8 cellular contexts compared by ENCODE assay signal in genomic region chr2:102619414-102620319, GRCh38. TPM values are rescaled to one million over a fixed set of nuclear protein-coding genes. Genes with fewer than 3 reads are reported as not detected.
DNase-seq lines count a peak whose midpoint lies in the region; ATAC-seq lines count a peak whose summit lies in the region.

Gene SLC9A2, plus strand, starts transcription at chr2:102619553. Its CDS starts 296 bp downstream, at chr2:102619849.

- no peaks in the 10 kb centered on the region for H3K9me3 Mint-ChIP-seq in IgD-negative memory B cell
- H3K9me3 Mint-ChIP-seq in activated naive CD8-positive, alpha-beta T cell (ENCODE audit: low read depth): no peaks in the 10 kb centered on the region

- peaks cover 6 to 13% (median 9%) of the 10 kb centered on the region in 3 donors for H3K4me1 Mint-ChIP-seq in IgD-negative memory B cell
- peaks cover 12% of the 10 kb centered on the region for H3K4me1 Mint-ChIP-seq in activated naive CD8-positive, alpha-beta T cell (ENCODE audit: low read depth)

- ATAC-seq in GM21717 (IDR thresholded peaks at IDR 0.05; ENCODE audit: unreplicated experiment): no peak
- ATAC-seq in GM19035 (IDR thresholded peaks at IDR 0.05; ENCODE audit: unreplicated experiment): no peak

- H3K4me1 ChIP-seq in iPS DF 6.9 (ENCODE audit: control insufficient read depth, insufficient read depth, low read length): 0 out of 2 replicates have a peak, but pooled peaks cover 3% of the 10 kb centered on the region

- no peaks in the 10 kb centered on the region for H3K36me3 ChIP-seq in iPS DF 6.9 (ENCODE audit: control insufficient read depth, insufficient read depth, low read length)

- H3K36me3 Mint-ChIP-seq in IgD-negative memory B cell: no peaks in the 10 kb centered on the region
- no peaks in the 10 kb centered on the region for H3K36me3 Mint-ChIP-seq in activated naive CD8-positive, alpha-beta T cell

- peaks cover 43% of the 10 kb centered on the region for H3K27me3 Mint-ChIP-seq in IgD-negative memory B cell
- peaks cover 45% of the 10 kb centered on the region for H3K27me3 Mint-ChIP-seq in activated naive CD8-positive, alpha-beta T cell

- H3K4me3 ChIP-seq in iPS DF 6.9 (ENCODE audit: low read length): peak within 1 kb of the TSS; percentile 42; the same call in 1 of the 2 replicates
- H3K4me3 ChIP-seq in skeletal muscle cell (ENCODE audit: low read depth, low read length): peak within 1 kb of the TSS; percentile 49

- peak; percentile 73 for DNase-seq in Caki2 (ENCODE audit: low read depth)
- DNase-seq in iPS DF 6.9 (ENCODE audit: low read depth, low spot score): peak; percentile 7
- DNase-seq in skeletal muscle cell (ENCODE audit: low read depth): no peak
- DNase-seq in GM19240 (ENCODE audit: insufficient read length, low spot score): no peak

- in situ Hi-C loops in Caki2 (cut with HindIII; ENCODE audit: low pct_unique_long_range_greater_than_20kb, low sequenced_read_pairs): no loop called here

- H3K27ac ChIP-seq in iPS DF 6.9 (ENCODE audit: low read length): no peak within 1 kb of the TSS

- peaks cover 22% of the 10 kb centered on the region for H3K27me3 ChIP-seq in iPS DF 6.9 (ENCODE audit: control insufficient read depth, insufficient read depth, low read length)

- H3K4me3 Mint-ChIP-seq in IgD-negative memory B cell: peak within 1 kb of the TSS; percentile 24 to 66 (median 51)
- H3K4me3 Mint-ChIP-seq in activated naive CD8-positive, alpha-beta T cell: peak within 1 kb of the TSS; percentile 76

- no peaks in the 10 kb centered on the region for H3K9me3 ChIP-seq in iPS DF 6.9 (ENCODE audit: control insufficient read depth, insufficient read depth, low read length)

- H3K27ac Mint-ChIP-seq in IgD-negative memory B cell: peak within 1 kb of the TSS in 1 of 3 donors; percentile 65
- no peak within 1 kb of the TSS for H3K27ac Mint-ChIP-seq in activated naive CD8-positive, alpha-beta T cell

- WGBS in iPS DF 6.9 (ENCODE audit: insufficient coverage, insufficient read length): no CpG with 5 or more reads among the region's 85 CpGs

RNA-seq across cellular contexts. Expression of gene SLC9A2, which starts in this region (rescaled TPM):
- 5.8 and 6.2 TPM in 2 replicates for total RNA-seq in Caki2 (2014; rRNA removed; shearing (Covaris generic); ENCODE audit: low replicate concordance)
- not detected for polyA plus RNA-seq in IgD-negative memory B cell

Comparison
In these comparisons a context has a peak if more than half of its experiments do, and no peak if none do; other contexts are left out.
1. DNase-seq: peak in Caki2 (single experiment) and iPS DF 6.9 (single experiment); none in skeletal muscle cell (single experiment) and GM19240 (single experiment).